Comparison of ENCODE assay signal across 11 cellular contexts in genomic region chr17:66855204-66855603, GRCh38. TPM values are rescaled to one million over a fixed set of nuclear protein-coding genes. Genes with fewer than 3 reads are reported as not detected.
DNase-seq lines count a peak whose midpoint lies in the region; ATAC-seq, FAIRE-seq and TF ChIP-seq lines count a peak whose summit lies in the region.
"Had no signal": no experiment of that assay in that cellular context is flagged by ENCODE, and none has a peak within 500 bp of the region (broad histone marks: within the 10 kb centered on the region; RNA-seq: fewer than 3 reads in every experiment).

No MANE protein-coding gene starts in this region.

- H3K4me2 ChIP-seq in A549: no peak overlapping the region

- WGBS in A549 (ENCODE audit: missing lambda C conversion rate): 55% methylated on average over 10 of the region's 10 CpGs

- H3K4me1 Mint-ChIP-seq in activated CD4-positive, alpha-beta T cell treated with anti-CD3 and anti-CD28 coated beads, Interleukin-2, amount 10 ng/mL, durations not matched to agents 24 days and 14 days: no peaks in the 10 kb centered on the region

- POLR2A ChIA-PET in A549 (lab: Yijun Ruan, JAX): no interaction called here

- no peak overlapping the region for H3K4me3 Mint-ChIP-seq in activated CD4-positive, alpha-beta T cell treated with anti-CD3 and anti-CD28 coated beads, Interleukin-2, amount 10 ng/mL, durations not matched to agents 24 days and 14 days

- 0 out of 3 replicates have a peak, but pooled peaks have one; percentile 16 for TF ChIP-seq CTCF in A549 (IDR thresholded peaks at IDR 0.05)
- peak; percentile 47; the same call in 1 of the 2 replicates for TF ChIP-seq CTCF in GM12875 (IDR thresholded peaks at IDR 0.05; ENCODE audit: borderline replicate concordance, insufficient read depth, low read depth, low read length)
- peak; percentile 49 for TF ChIP-seq CTCF in foreskin keratinocyte (conservative IDR thresholded peaks at IDR 0.05)
- TF ChIP-seq CTCF in tibial artery (IDR thresholded peaks at IDR 0.05): no peak

- no peak overlapping the region for H3K27ac Mint-ChIP-seq in activated CD4-positive, alpha-beta T cell treated with anti-CD3 and anti-CD28 coated beads, Interleukin-2, amount 10 ng/mL, durations not matched to agents 24 days and 14 days

- H3K4me3 ChIP-seq in A549 (no peak overlapping the region), GM12875 (ENCODE audit: low read depth, low read length) (no peak overlapping the region), tibial artery (no peak overlapping the region)

- H3K27me3 Mint-ChIP-seq in activated CD4-positive, alpha-beta T cell treated with anti-CD3 and anti-CD28 coated beads, Interleukin-2, amount 10 ng/mL, durations not matched to agents 24 days and 14 days: peaks cover 19% of the 10 kb centered on the region

- H3K27ac ChIP-seq in A549: no peak overlapping the region
- no peak overlapping the region for H3K27ac ChIP-seq in foreskin keratinocyte
- no peak overlapping the region for H3K27ac ChIP-seq in tibial artery

- no peak for FAIRE-seq in A549 (lab: Jason Lieb, UNC)
- FAIRE-seq: endometrium had no signal

- no peak for TF ChIP-seq POLR2A in A549 (IDR thresholded peaks at IDR 0.05; ENCODE audit: low read length)

- ATAC-seq in A549: no peak
- no peak for ATAC-seq in foreskin keratinocyte

- H3K9me3 ChIP-seq in A549 (peaks cover 11% of the 10 kb centered on the region; the same call in 2 of the 3 replicates), tibial artery (peaks cover 0 to 12% (median 6%) of the 10 kb centered on the region in 3 donors)

- no peaks in the 10 kb centered on the region for H3K36me3 ChIP-seq in tibial artery

- H3K4me1 ChIP-seq in A549 (no peaks in the 10 kb centered on the region), foreskin keratinocyte (no peaks in the 10 kb centered on the region), tibial artery (peaks cover 0 to 8% (median 5%) of the 10 kb centered on the region in 4 donors)

- no peak for TF ChIP-seq EP300 in A549 (IDR thresholded peaks at IDR 0.05)

- CTCF ChIA-PET in A549 (lab: Yijun Ruan, JAX): no interaction called here

- H3K36me3 Mint-ChIP-seq in activated CD4-positive, alpha-beta T cell treated with anti-CD3 and anti-CD28 coated beads, Interleukin-2, amount 10 ng/mL, durations not matched to agents 24 days and 14 days (ENCODE audit: low read depth): no peaks in the 10 kb centered on the region

- H3K27me3 ChIP-seq in foreskin keratinocyte: peaks cover 2% of the 10 kb centered on the region
- no peaks in the 10 kb centered on the region for H3K27me3 ChIP-seq in tibial artery

- TF ChIP-seq RAD21 in A549 (conservative IDR thresholded peaks at IDR 0.05 in 1 of 2, IDR thresholded peaks at IDR 0.05 in 1 of 2): no peak; a peak in 1 of 5 replicates

- DNase-seq in A549 (ENCODE audit: low read depth in 1 of 2, low spot score in 1 of 2) (no peak), foreskin keratinocyte (no peak), tibial artery (no peak), midbrain (lab: John Stamatoyannopoulos, UW) (no peak), SHP77 treated with DMSO at 0.1 percent for 48 hours (lab: John Stamatoyannopoulos, UW) (no peak), NCI-H2029 treated with DMSO at 0.1 percent for 48 hours (lab: John Stamatoyannopoulos, UW) (no peak)
- peak; percentile 72 for DNase-seq in activated CD4-positive, alpha-beta T cell treated with anti-CD3 and anti-CD28 coated beads, Interleukin-2, amount 10 ng/mL, durations not matched to agents 24 days and 14 days
- DNase-seq: NCI-H187 treated with DMSO at 0.1 percent for 48 hours had no signal

- no peaks in the 10 kb centered on the region for H3K9me3 Mint-ChIP-seq in activated CD4-positive, alpha-beta T cell treated with anti-CD3 and anti-CD28 coated beads, Interleukin-2, amount 10 ng/mL, durations not matched to agents 24 days and 14 days

- intact Hi-C loops in activated CD4-positive, alpha-beta T cell treated with anti-CD3 and anti-CD28 coated beads, Interleukin-2, amount 10 ng/mL, durations not matched to agents 24 days and 14 days (cut with micrococcal nuclease): no loop called here
- intact Hi-C loops in tibial artery (cut with DNase I; ENCODE audit: low total_unique reads): loop anchor here (5.0 kb wide), 1 partner anchor 48 kb away; no protein-coding TSS in a partner anchor

TF ChIP-seq in A549, 52 proteins besides CTCF, POLR2A, EP300 and RAD21:
- TF ChIP-seq EHMT2 (IDR thresholded peaks at IDR 0.05; ENCODE audit: low read depth) (no peak), GATA3 (IDR thresholded peaks at IDR 0.05; ENCODE audit: borderline replicate concordance) (no peak), EHF (CRISPR knock-in tag; IDR thresholded peaks at IDR 0.05) (no peak), BHLHE40 (IDR thresholded peaks at IDR 0.05; ENCODE audit: low read depth, low read length) (no peak), NPAS2 (CRISPR knock-in tag; IDR thresholded peaks at IDR 0.05; ENCODE audit: borderline replicate concordance) (no peak), PBX3 (IDR thresholded peaks at IDR 0.05) (no peak), ESRRA (IDR thresholded peaks at IDR 0.05; ENCODE audit: borderline replicate concordance, low read length) (no peak), TFCP2L1 (CRISPR knock-in tag; IDR thresholded peaks at IDR 0.05) (no peak), ZFP36 (IDR thresholded peaks at IDR 0.05; ENCODE audit: borderline replicate concordance, partially characterized antibody) (no peak), USF2 (IDR thresholded peaks at IDR 0.05) (no peak), RFX5 (IDR thresholded peaks at IDR 0.05) (no peak), PHF8 (IDR thresholded peaks at IDR 0.05; ENCODE audit: borderline replicate concordance, low read depth) (no peak), NFE2L2 (conservative IDR thresholded peaks at IDR 0.05; ENCODE audit: low read length) (no peak), HOXA7 (CRISPR knock-in tag; IDR thresholded peaks at IDR 0.05) (no peak)
TF ChIP-seq in A549: peak in this region for 0.

RNA-seq across cellular contexts. Expression of gene CACNG5, which starts 20.3 kb away (rescaled TPM):
- polyA plus RNA-seq in A549 (2011; rRNA removed) (not detected in 2 replicates), A549 (2017; fragmentation: RNase III; extraction: RNeasy Plus Mini Kit Qiagen cat#74134 plus additional on column Dnase treatment) (0.07 to 0.09 TPM in 2 of 3 replicates, not detected in the other), foreskin keratinocyte (not detected in 2 replicates)
- not detected in 2 replicates for polyA plus RNA-seq in A549 (2012; cell fraction: cytosol; rRNA removed)
- polyA plus RNA-seq in A549 (2012; cell fraction: nucleus; rRNA removed): 0.05 and 0.31 TPM in 2 replicates
- polyA minus RNA-seq in A549 (2011; rRNA and poly(A)+ RNA removed): not detected in 2 replicates
- total RNA-seq in activated CD4-positive, alpha-beta T cell treated with anti-CD3 and anti-CD28 coated beads, Interleukin-2, amount 10 ng/mL, durations not matched to agents 24 days and 14 days: not detected in 2 replicates
- total RNA-seq in foreskin keratinocyte: not detected in 2 replicates
- total RNA-seq: G401 had no signal

Comparison
In these comparisons a context has a peak if more than half of its experiments do, and no peak if none do; other contexts are left out.
1. CTCF ChIP-seq: peak in A549 (single experiment), GM12875 (single experiment) and foreskin keratinocyte (single experiment); none in tibial artery (0 of 2).